Comparison of ENCODE assay signal across 18 cellular contexts in the genomic region with DNA sequence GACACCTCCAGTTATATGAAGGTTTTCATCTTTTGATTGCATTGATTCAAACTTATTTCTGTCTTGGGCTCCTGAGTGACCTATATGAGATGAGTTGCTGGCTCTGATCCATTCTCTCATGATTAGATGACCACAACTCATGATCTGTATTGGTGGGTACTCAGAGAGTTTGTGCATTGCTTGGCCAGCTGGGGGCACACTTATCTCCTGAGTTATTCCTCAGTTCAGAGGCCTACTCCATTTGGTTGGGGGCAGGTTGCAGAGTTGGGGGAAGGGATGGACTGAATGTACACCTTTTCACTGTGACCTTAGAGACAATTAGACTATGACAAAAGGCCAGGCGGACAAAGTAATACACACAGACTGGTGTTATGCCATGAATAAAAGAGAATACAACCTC.
A peak's percentile ranks its signal among the peaks of the same experiment; 100 is the strongest.
DNase-seq lines count a peak whose midpoint lies in the region; ATAC-seq, FAIRE-seq and TF ChIP-seq lines count a peak whose summit lies in the region.
"Had no signal": no experiment of that assay in that cellular context is flagged by ENCODE, and none has a peak within 500 bp of the region (broad histone marks: within the 10 kb centered on the region; RNA-seq: fewer than 3 reads in every experiment).

No MANE protein-coding gene starts in this region.

- H3K4me2 ChIP-seq in IMR-90 (ENCODE audit: low read depth, low read length) = no peak overlapping the region
- no peak overlapping the region for H3K4me2 ChIP-seq in mesendoderm (ENCODE audit: low read length)
- H3K4me2 ChIP-seq: PC-9 had no signal

- H3K9me1 ChIP-seq in IMR-90 (ENCODE audit: insufficient read depth, low read length) = no peaks in the 10 kb centered on the region

- FAIRE-seq in bronchial epithelial cell (lab: Jason Lieb, UNC) = peak; percentile 64
- FAIRE-seq in HTR-8/SVneo (lab: Jason Lieb, UNC) = no peak

- H4K8ac ChIP-seq in IMR-90 (ENCODE audit: low read depth in 2 of 2, low read length in 2 of 2) = no peak overlapping the region
- no peak overlapping the region for H4K8ac ChIP-seq in mesendoderm (ENCODE audit: low read depth, low read length)

- H3K36me3 ChIP-seq in IMR-90 (ENCODE audit: control insufficient read depth, insufficient read depth, low read length) (no peaks in the 10 kb centered on the region), bronchial epithelial cell (ENCODE audit: control insufficient read depth, insufficient read depth, low read length) (no peaks in the 10 kb centered on the region), mesendoderm (ENCODE audit: control insufficient read depth, insufficient read depth, low read length) (no peaks in the 10 kb centered on the region)
- H3K36me3 ChIP-seq: left lung had no signal

- dilution Hi-C loops in IMR-90 (cut with HindIII; ENCODE audit: low sequenced_read_pairs, unreplicated experiment) = no loop called here

- H3K18ac ChIP-seq in IMR-90 (ENCODE audit: low read depth, low read length) (no peak overlapping the region), mesendoderm (ENCODE audit: low read length) (no peak overlapping the region)

- H2AFZ ChIP-seq in IMR-90 (replicated peaks; ENCODE audit: low read length, poor library complexity) = no peak overlapping the region
- H2AFZ ChIP-seq: PC-9 had no signal

- in situ Hi-C loops in IMR-90 (cut with MboI; ENCODE audit: low sequenced_read_pairs) = no loop called here

- DNase-seq in DMS 273 (lab: John Stamatoyannopoulos, UW; ENCODE audit: unreplicated experiment) (peak; percentile 2), DMS 273 treated with DMSO at 0.1 percent for 48 hours (lab: John Stamatoyannopoulos, UW) (no peak), IMR-90 (no peak), bronchial epithelial cell (ENCODE audit: low read depth) (peak; percentile 9), mesendoderm (peak; percentile 60), NCI-H526 treated with DMSO at 0.1 percent for 48 hours (lab: John Stamatoyannopoulos, UW) (no peak), HTR-8/SVneo (ENCODE audit: insufficient read length, low spot score) (no peak)
- no peak for DNase-seq in activated CD4-positive, CD25-positive, alpha-beta regulatory T cell treated with anti-CD3 and anti-CD28 coated beads, Interleukin-2, amount 50 U/mL, for 72 hours
- DNase-seq: 8988T; activated effector memory CD4-positive, alpha-beta T cell treated with anti-CD3 and anti-CD28 coated beads, Interleukin-2, amount 50 U/mL, for 16 hours; CD8-positive, alpha-beta memory T cell; GOT3; KG1; left lung; PC-9; stimulated activated CD4-positive, alpha-beta T cell treated with anti-CD3 and anti-CD28 coated beads, Interleukin-15, amount 100 ng/mL, for 24 hours; SW 1271 had no signal

- no CpG with 5 or more reads among the region's 1 CpG for WGBS in IMR-90 (ENCODE audit: extremely low coverage in 2 of 2, insufficient read length in 1 of 2), 2 experiments
- no CpG with 5 or more reads among the region's 1 CpG for whole genome bisulfite sequencing in mesendoderm (ENCODE audit: extremely low coverage, insufficient coverage, low lambda C conversion rate)

- no peak overlapping the region for H3K14ac ChIP-seq in IMR-90 (replicated peaks; ENCODE audit: low read depth, low read length)

- no peaks in the 10 kb centered on the region for H3K9me3 ChIP-seq in IMR-90 (ENCODE audit: control insufficient read depth, insufficient read depth, low read length)
- H3K9me3 ChIP-seq: left lung had no signal

- no peak for TF ChIP-seq POLR2A in IMR-90 (IDR thresholded peaks at IDR 0.05; ENCODE audit: low read depth, low read length)

- H3K4me1 ChIP-seq in IMR-90 (ENCODE audit: control insufficient read depth, insufficient read depth, low read length) = no peaks in the 10 kb centered on the region
- H3K4me1 ChIP-seq in mesendoderm (ENCODE audit: control insufficient read depth, low read depth, low read length) = no peaks in the 10 kb centered on the region
- H3K4me1 ChIP-seq: left lung had no signal

- CTCF ChIA-PET in IMR-90 (lab: Yijun Ruan, JAX) = interaction anchor here (0.8 to 1.5 kb wide), 2 partner anchors 10 to 127 kb away, joined by 3 read pairs; no protein-coding TSS in a partner anchor

- no peak for TF ChIP-seq RAD21 in IMR-90 (IDR thresholded peaks at IDR 0.05; ENCODE audit: low read length)

- H2AK9ac ChIP-seq in IMR-90 (replicated peaks; ENCODE audit: low read depth, low read length, poor library complexity) = no peak overlapping the region

- no peak overlapping the region for H3K4ac ChIP-seq in IMR-90 (ENCODE audit: low read depth, low read length)
- no peak overlapping the region for H3K4ac ChIP-seq in mesendoderm (ENCODE audit: low read depth, low read length)

- no peak overlapping the region for H3K4me3 ChIP-seq in IMR-90 (ENCODE audit: insufficient read depth, low read depth, low read length)
- H3K4me3 ChIP-seq in bronchial epithelial cell (ENCODE audit: low read depth, low read length) = no peak overlapping the region
- H3K4me3 ChIP-seq in mesendoderm (ENCODE audit: low read length) = no peak overlapping the region
- H3K4me3 ChIP-seq: left lung, PC-9 had no signal

- no peak overlapping the region for H3K9ac ChIP-seq in IMR-90 (ENCODE audit: low read depth, low read length)
- H3K9ac ChIP-seq in mesendoderm (ENCODE audit: low read length) = no peak overlapping the region

- TF ChIP-seq CTCF in IMR-90 (conservative IDR thresholded peaks at IDR 0.05; ENCODE audit: low read depth, low read length) = 0 out of 2 replicates have a peak, but pooled peaks have one; percentile 7
- TF ChIP-seq CTCF in bronchial epithelial cell (IDR thresholded peaks at IDR 0.05; ENCODE audit: insufficient read depth, low read length, severe bottlenecking) = no peak

- H4K5ac ChIP-seq in IMR-90 (ENCODE audit: low read depth, low read length) (no peak overlapping the region), mesendoderm (ENCODE audit: low read length) (no peak overlapping the region)

- POLR2A ChIA-PET in IMR-90 (lab: Charles Lee; ENCODE audit: unreplicated experiment) = no interaction called here

- BruUV-seq in IMR-90 (replicated peaks; lab: Mats Ljungman, UMichigan) = no TSS peak

- H3K23ac ChIP-seq in IMR-90 (ENCODE audit: low read depth, low read length) = no peak overlapping the region
- no peak overlapping the region for H3K23ac ChIP-seq in mesendoderm (ENCODE audit: low read length)

- no peak overlapping the region for H2BK120ac ChIP-seq in IMR-90 (ENCODE audit: low read depth, low read length)
- H2BK120ac ChIP-seq in mesendoderm (ENCODE audit: low read depth, low read length) = no peak overlapping the region

- no peak for ATAC-seq in IMR-90 (ENCODE audit: low read depth)
- ATAC-seq: left lung had no signal

- H2AK5ac ChIP-seq in IMR-90 (ENCODE audit: low read depth, low read length) = no peak overlapping the region
- no peak overlapping the region for H2AK5ac ChIP-seq in mesendoderm (ENCODE audit: low read length)

- H4K20me1 ChIP-seq in IMR-90 (ENCODE audit: insufficient read depth, low read length) = no peaks in the 10 kb centered on the region

- no peaks in the 10 kb centered on the region for H3K79me2 ChIP-seq in mesendoderm (ENCODE audit: control insufficient read depth, insufficient read depth, low read length)

- H3K27me3 ChIP-seq in IMR-90 (ENCODE audit: control insufficient read depth, insufficient read depth, low read length) (no peaks in the 10 kb centered on the region; the same call in 1 of the 2 replicates), bronchial epithelial cell (ENCODE audit: control insufficient read depth, insufficient read depth, low read length) (peaks cover 2% of the 10 kb centered on the region), mesendoderm (ENCODE audit: insufficient read depth, low read length, poor library complexity) (no peaks in the 10 kb centered on the region)
- H3K27me3 ChIP-seq: left lung had no signal

- H3K79me1 ChIP-seq in IMR-90 (ENCODE audit: low read depth in 1 of 2, low read length in 2 of 2) (no peaks in the 10 kb centered on the region), mesendoderm (ENCODE audit: low read length) (no peaks in the 10 kb centered on the region)

- H2BK15ac ChIP-seq in IMR-90 (ENCODE audit: low read depth, low read length) = no peak overlapping the region
- H2BK15ac ChIP-seq in mesendoderm (replicated peaks; ENCODE audit: low read depth) = no peak overlapping the region

- H3K27ac ChIP-seq in IMR-90 (ENCODE audit: insufficient read depth, low read length) (no peak overlapping the region), mesendoderm (ENCODE audit: low read depth, low read length) (no peak overlapping the region)
- H3K27ac ChIP-seq: left lung, PC-9, VCaP had no signal

- no peak overlapping the region for H2BK20ac ChIP-seq in IMR-90 (ENCODE audit: low read depth, low read length)

- H4K91ac ChIP-seq in IMR-90 (ENCODE audit: insufficient read depth, low read depth, low read length) = no peak overlapping the region

- intact Hi-C loops in IMR-90 (cut with micrococcal nuclease) = no loop called here

- H3K56ac ChIP-seq in IMR-90 (ENCODE audit: extremely low read depth, insufficient read depth, low read length) (no peak overlapping the region), mesendoderm (ENCODE audit: low read length) (no peak overlapping the region)

- H2BK5ac ChIP-seq in IMR-90 (ENCODE audit: low read depth, low read length, poor library complexity, severe bottlenecking) (no peak overlapping the region), mesendoderm (ENCODE audit: low read length) (no peak overlapping the region)

TF ChIP-seq in IMR-90, 13 proteins besides CTCF, POLR2A, EP300 and RAD21:
- TF ChIP-seq MXI1 (IDR thresholded peaks at IDR 0.05; ENCODE audit: borderline replicate concordance, low read depth, low read length) (no peak), SMC3 (IDR thresholded peaks at IDR 0.05; ENCODE audit: low read depth, low read length) (no peak), BHLHE40 (IDR thresholded peaks at IDR 0.05; ENCODE audit: low read depth, low read length) (no peak), MAFK (IDR thresholded peaks at IDR 0.05; ENCODE audit: low read depth, low read length) (no peak), USF2 (IDR thresholded peaks at IDR 0.05; ENCODE audit: low read depth, low read length) (no peak), NFE2L2 (IDR thresholded peaks at IDR 0.05; ENCODE audit: low read depth, low read length) (no peak), CHD1 (IDR thresholded peaks at IDR 0.05; ENCODE audit: low read depth, low read length) (no peak), CEBPB (IDR thresholded peaks at IDR 0.05; ENCODE audit: low read depth, low read length) (no peak)

Comparison
In these comparisons a context has a peak if more than half of its experiments do, and no peak if none do; other contexts are left out.
1. DNase-seq: peak in DMS 273 (single experiment), bronchial epithelial cell (single experiment) and mesendoderm (single experiment); none in DMS 273 treated with DMSO at 0.1 percent for 48 hours (single experiment), IMR-90 (single experiment), activated CD4-positive, CD25-positive, alpha-beta regulatory T cell treated with anti-CD3 and anti-CD28 coated beads, Interleukin-2, amount 50 U/mL, for 72 hours (single experiment), NCI-H526 treated with DMSO at 0.1 percent for 48 hours (single experiment) and HTR-8/SVneo (single experiment).